8 cellular contexts compared by ENCODE assay signal in the genomic region with DNA sequence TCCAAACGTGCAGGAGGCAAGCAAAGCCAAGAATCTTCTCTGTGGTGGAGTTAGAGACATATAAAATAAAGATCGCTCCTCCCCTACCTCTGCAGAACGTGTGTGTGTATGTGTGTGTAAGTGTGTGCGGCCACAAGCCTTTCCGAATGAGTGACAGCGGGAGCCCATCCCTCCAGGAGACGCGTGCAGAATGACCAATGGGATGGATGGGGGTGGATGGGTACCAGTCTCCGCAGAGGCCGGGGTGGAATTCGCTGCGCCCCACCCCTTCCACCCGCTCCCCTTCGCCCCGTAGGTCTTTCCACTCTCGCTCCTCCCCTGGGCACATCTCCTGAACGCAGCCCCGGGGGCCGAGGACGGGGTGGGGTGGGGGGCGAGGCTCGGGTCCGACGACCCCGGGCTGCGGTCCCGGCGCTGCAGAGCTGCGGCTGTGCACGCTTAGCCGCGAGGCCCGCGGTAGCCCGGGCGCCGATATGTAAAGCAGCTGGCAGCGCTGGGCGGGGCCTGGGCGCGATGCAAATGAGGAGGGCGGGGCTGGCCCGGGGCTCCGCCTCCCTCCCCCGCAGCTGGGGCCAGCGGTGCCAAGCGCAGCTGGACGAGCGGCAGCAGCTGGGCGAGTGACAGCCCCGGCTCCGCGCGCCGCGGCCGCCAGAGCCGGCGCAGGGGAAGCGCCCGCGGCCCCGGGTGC. TPM values are rescaled to one million over a fixed set of nuclear protein-coding genes. Genes with fewer than 3 reads are reported as not detected.
DNase-seq lines count a peak whose midpoint lies in the region; ATAC-seq and TF ChIP-seq lines count a peak whose summit lies in the region.

A gene (plus strand): TSS at position 594 of the 688 bp plus-strand sequence.

- peaks cover 61% of the 10 kb centered on the region for H3K4me1 Mint-ChIP-seq in activated naive CD4-positive, alpha-beta T cell treated with anti-CD3 and anti-CD28 coated beads, Interleukin-2, amount 50 U/mL, for 24 hours

- no peaks in the 10 kb centered on the region for H3K27me3 Mint-ChIP-seq in activated naive CD4-positive, alpha-beta T cell treated with anti-CD3 and anti-CD28 coated beads, Interleukin-2, amount 50 U/mL, for 24 hours

- H3K4me3 Mint-ChIP-seq in activated naive CD4-positive, alpha-beta T cell treated with anti-CD3 and anti-CD28 coated beads, Interleukin-2, amount 50 U/mL, for 24 hours: peak within 1 kb of the TSS; percentile 95

- H3K9me3 ChIP-seq in left ventricle myocardium inferior (replicated peaks) (peaks cover 7% of the 10 kb centered on the region), prostate gland (no peaks in the 10 kb centered on the region), upper lobe of right lung (peaks cover under 1% of the 10 kb centered on the region)

- WGBS in prostate gland: under 1% methylated on average over 50 of the region's 63 CpGs

- H3K27me3 ChIP-seq in left ventricle myocardium inferior (ENCODE audit: low read depth) (peaks cover 87% of the 10 kb centered on the region), prostate gland (replicated peaks; ENCODE audit: insufficient read depth) (peaks cover 5% of the 10 kb centered on the region), upper lobe of right lung (no peaks in the 10 kb centered on the region)

- no peak for TF ChIP-seq POLR2A in prostate gland (IDR thresholded peaks at IDR 0.05)

- H3K36me3 ChIP-seq in left ventricle myocardium inferior (no peaks in the 10 kb centered on the region), prostate gland (no peaks in the 10 kb centered on the region), upper lobe of right lung (no peaks in the 10 kb centered on the region)

- no peak within 1 kb of the TSS for H3K27ac ChIP-seq in left ventricle myocardium inferior (replicated peaks)
- H3K27ac ChIP-seq in prostate gland: no peak within 1 kb of the TSS
- no peak within 1 kb of the TSS for H3K27ac ChIP-seq in upper lobe of right lung

- peak; percentile 94 for DNase-seq in Ammon's horn (ENCODE audit: low spot score)
- peak; percentile 37 for DNase-seq in SKM-1 (lab: John Stamatoyannopoulos, UW; ENCODE audit: unreplicated experiment)
- peak; percentile 70 for DNase-seq in left ventricle myocardium inferior
- DNase-seq in prostate gland (ENCODE audit: low spot score): peak; percentile 68
- DNase-seq in upper lobe of right lung: peak; percentile 90

- peaks cover 10% of the 10 kb centered on the region for H3K36me3 Mint-ChIP-seq in activated naive CD4-positive, alpha-beta T cell treated with anti-CD3 and anti-CD28 coated beads, Interleukin-2, amount 50 U/mL, for 24 hours

- peaks cover 3% of the 10 kb centered on the region for H3K9me3 Mint-ChIP-seq in activated naive CD4-positive, alpha-beta T cell treated with anti-CD3 and anti-CD28 coated beads, Interleukin-2, amount 50 U/mL, for 24 hours

- no peak for TF ChIP-seq CTCF in left ventricle myocardium inferior (IDR thresholded peaks at IDR 0.05; ENCODE audit: borderline replicate concordance)
- no peak for TF ChIP-seq CTCF in prostate gland (IDR thresholded peaks at IDR 0.05)
- no peak for TF ChIP-seq CTCF in upper lobe of right lung (IDR thresholded peaks at IDR 0.05)

- H3K4me1 ChIP-seq in left ventricle myocardium inferior: peaks cover 13% of the 10 kb centered on the region
- H3K4me1 ChIP-seq in prostate gland (replicated peaks): no peaks in the 10 kb centered on the region
- H3K4me1 ChIP-seq in upper lobe of right lung: no peaks in the 10 kb centered on the region

- H3K27ac Mint-ChIP-seq in activated naive CD4-positive, alpha-beta T cell treated with anti-CD3 and anti-CD28 coated beads, Interleukin-2, amount 50 U/mL, for 24 hours: peak within 1 kb of the TSS; percentile 85

- peak within 1 kb of the TSS; percentile 58 for H3K4me3 ChIP-seq in left ventricle myocardium inferior
- peak within 1 kb of the TSS; percentile 30 to 34 for H3K4me3 ChIP-seq in prostate gland
- H3K4me3 ChIP-seq in upper lobe of right lung: peak within 1 kb of the TSS; percentile 56

- ATAC-seq in GM19043 (IDR thresholded peaks at IDR 0.05; ENCODE audit: low read depth, unreplicated experiment) (peak; percentile 71), HG03354 (IDR thresholded peaks at IDR 0.05; ENCODE audit: poor library complexity, severe bottlenecking, unreplicated experiment) (peak; percentile 84), upper lobe of right lung (peak; percentile 95)

- intact Hi-C loops in left ventricle myocardium inferior (cut with micrococcal nuclease) (no loop called here), prostate gland (cut with DNase I) (loop anchor here (5.0 kb wide), 1 partner anchor 67 kb away; no protein-coding TSS in a partner anchor), upper lobe of right lung (cut with DNase I) (no loop called here)

RNA-seq across cellular contexts. Expression of the gene that starts here (rescaled TPM):
- total RNA-seq in left ventricle myocardium inferior (1.6 TPM), prostate gland (10 to 100 TPM in 1 of 2 donors, 1 to 10 TPM in 1; 2.9 to 28.6 TPM), upper lobe of right lung (25.2 TPM)

Comparison
In these comparisons a context has a peak if more than half of its experiments do, and no peak if none do; other contexts are left out.
1. DNase-seq: peak in every context shown above with its lines; median percentile 94 in Ammon's horn; 90 in upper lobe of right lung; 70 in left ventricle myocardium inferior; 68 in prostate gland; 37 in SKM-1.